In the genomic region with DNA sequence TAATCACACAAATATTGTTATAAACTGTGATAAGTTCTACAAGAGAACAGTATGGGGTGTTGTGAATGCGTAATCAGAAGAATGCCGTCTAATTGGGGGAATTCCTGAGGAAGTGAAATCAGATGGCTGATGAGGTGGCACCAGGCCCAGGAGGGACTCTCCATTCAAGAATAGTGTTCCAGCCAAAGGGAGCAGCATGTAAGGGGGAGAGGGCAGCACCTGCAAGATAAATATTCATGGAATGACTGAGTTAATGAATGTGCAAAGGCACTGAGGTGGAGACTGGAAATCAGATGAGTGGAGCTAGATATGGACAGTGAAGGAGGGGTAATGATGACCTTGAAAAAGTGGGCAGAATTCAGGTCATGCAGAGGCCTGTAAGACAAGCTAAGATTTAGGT, we compare ENCODE assay signal across 17 cellular contexts.
DNase-seq lines count a peak whose midpoint lies in the region; ATAC-seq, FAIRE-seq and TF ChIP-seq lines count a peak whose summit lies in the region.
"Had no signal": no experiment of that assay in that cellular context is flagged by ENCODE, and none has a peak within 500 bp of the region (broad histone marks: within the 10 kb centered on the region; RNA-seq: fewer than 3 reads in every experiment).

No MANE protein-coding gene starts in this region.

- DNase-seq in renal cortical epithelial cell (ENCODE audit: low read depth) = peak; percentile 53
- DNase-seq in NCI-H2196 treated with DMSO at 0.1 percent for 48 hours (lab: John Stamatoyannopoulos, UW; ENCODE audit: unreplicated experiment) = no peak
- no peak for DNase-seq in RCC 7860 (ENCODE audit: low spot score)
- DNase-seq: activated gamma-delta T cell, DMS153, H7, KG1, left lung, NCI-H1436, NCI-H510A, SK-N-SH, testis had no signal

- no peak for FAIRE-seq in RCC 7860 (lab: Jason Lieb, UNC)

- peak overlapping the region; percentile 36 for H3K4me2 ChIP-seq in OCI-LY3 (ENCODE audit: low read length)
- H3K4me2 ChIP-seq: SK-N-SH had no signal

- H3K27ac ChIP-seq in OCI-LY3 (ENCODE audit: low read length) = no peak overlapping the region
- H3K27ac ChIP-seq: left lung, testis, VCaP had no signal

- no peaks in the 10 kb centered on the region for H3K9me3 ChIP-seq in OCI-LY3 (ENCODE audit: insufficient read depth, low read length)
- H3K9me3 ChIP-seq: left lung, SK-N-SH, testis had no signal

- H2AFZ ChIP-seq in OCI-LY3 (ENCODE audit: low read depth, low read length) = no peak overlapping the region

- no peaks in the 10 kb centered on the region for H3K79me2 ChIP-seq in OCI-LY3 (ENCODE audit: low read length)

- no peak overlapping the region for H3K9ac ChIP-seq in OCI-LY3 (ENCODE audit: low read length)
- H3K9ac ChIP-seq: SK-N-SH had no signal

- no peaks in the 10 kb centered on the region for H3K36me3 ChIP-seq in OCI-LY3 (replicated peaks; ENCODE audit: low read depth, low read length)
- H3K36me3 ChIP-seq: left lung had no signal

- H4K20me1 ChIP-seq in OCI-LY3 (ENCODE audit: insufficient read depth, low read length) = no peaks in the 10 kb centered on the region

- H3K4me3 ChIP-seq in OCI-LY3 (ENCODE audit: low read length) = no peak overlapping the region
- H3K4me3 ChIP-seq: left lung, testis had no signal

- no peaks in the 10 kb centered on the region for H3K27me3 ChIP-seq in OCI-LY3 (ENCODE audit: low read depth, low read length)
- H3K27me3 ChIP-seq: left lung, testis had no signal

- H3K4me1 ChIP-seq in OCI-LY3 (ENCODE audit: low read length) = peaks cover 12% of the 10 kb centered on the region

- TF ChIP-seq CTCF in OCI-LY3 (IDR thresholded peaks at IDR 0.05; ENCODE audit: low read depth, low read length) = no peak

- ATAC-seq in GM18868 (IDR thresholded peaks at IDR 0.05; ENCODE audit: unreplicated experiment) = peak; percentile 87
- ATAC-seq in HG02759 (IDR thresholded peaks at IDR 0.05; ENCODE audit: unreplicated experiment) = peak; percentile 80
- ATAC-seq in HG03108 (IDR thresholded peaks at IDR 0.05; ENCODE audit: unreplicated experiment) = no peak
- ATAC-seq: left lung had no signal
